Comparison of ENCODE assay signal across 28 cellular contexts in the genomic region with DNA sequence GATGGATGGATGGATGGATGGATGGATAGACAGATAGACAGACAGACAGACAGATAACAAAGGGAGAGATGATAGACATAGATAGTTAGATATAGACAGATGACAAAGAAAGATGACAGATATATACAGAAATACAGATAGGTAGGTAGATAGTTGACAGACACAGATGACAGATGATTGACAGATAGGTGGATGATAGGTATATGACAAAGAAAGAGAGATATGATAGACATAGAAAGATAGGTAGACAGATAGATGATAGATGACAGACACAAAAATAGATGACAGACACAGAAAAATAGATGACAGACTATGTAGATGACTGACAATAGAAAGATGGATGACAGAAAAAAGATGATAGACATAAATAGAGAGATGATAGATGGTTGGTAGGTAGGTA.
"Had no signal": no experiment of that assay in that cellular context is flagged by ENCODE, and none has a peak within 500 bp of the region (broad histone marks: within the 10 kb centered on the region; RNA-seq: fewer than 3 reads in every experiment).

No MANE protein-coding gene starts in this region.

- H3K36me3 ChIP-seq: brain microvascular endothelial cell, WERI-Rb-1 had no signal

- ATAC-seq: activated CD4-positive, CD25-positive, alpha-beta regulatory T cell treated with anti-CD3 and anti-CD28 coated beads, Interleukin-2, amount 50 U/mL, for 24 hours; activated CD8-positive, alpha-beta T cell treated with anti-CD3 and anti-CD28 coated beads for 36 hours; activated T-cell treated with anti-CD3 and anti-CD28 coated beads, Interleukin-2, amount 50 U/mL, for 4 hours; activated T-helper 17 cell treated with anti-CD3 and anti-CD28 coated beads, Interleukin-2, amount 50 U/mL, for 72 hours; esophagus mucosa; T-helper 17 cell had no signal

- H3K27ac ChIP-seq: brain microvascular endothelial cell, WERI-Rb-1 had no signal

- FAIRE-seq: astrocyte, bronchial epithelial cell, colon, frontal cortex had no signal

- H3K27me3 ChIP-seq: brain microvascular endothelial cell had no signal

- DNase-seq: activated B cell treated with CpG ODN at 0.5 μM for 24 hours; activated CD4-positive, alpha-beta T cell treated with anti-CD3 and anti-CD28 coated beads for 48 hours; activated CD4-positive, alpha-beta T cell treated with anti-CD3 and anti-CD28 coated beads, Interleukin-2, amount 50 U/mL, for 1 hour; activated CD4-positive, alpha-beta T cell treated with anti-CD3 and anti-CD28 coated beads, Interleukin-2, amount 50 U/mL, for 48 hours; activated CD8-positive, alpha-beta memory T cell treated with anti-CD3 and anti-CD28 coated beads for 24 hours; activated CD8-positive, alpha-beta T cell treated with anti-CD3 and anti-CD28 coated beads for 36 hours; activated effector memory CD4-positive, alpha-beta T cell treated with Interleukin-2 at 50 U/mL for 16 hours; activated gamma-delta T cell treated with Interleukin-2 at 50 U/mL for 16 hours; activated naive CD4-positive, alpha-beta T cell treated with anti-CD3 and anti-CD28 coated beads, Interleukin-2, amount 50 U/mL, for 16 hours; activated naive CD4-positive, alpha-beta T cell treated with Interleukin-2 at 50 U/mL for 16 hours; activated T-cell treated with anti-CD3 and anti-CD28 coated beads, Interleukin-2, amount 50 U/mL, for 4 hours; amniotic stem cell; anterior cingulate cortex; brain microvascular endothelial cell; cortex of kidney; effector CD8-positive, alpha-beta T cell; foreskin fibroblast; head of caudate nucleus; T-helper 17 cell; T1000; WERI-Rb-1 had no signal
